ENCODE assay signal across 19 cellular contexts in genomic region chr22:37631448-37632173, GRCh38. TPM values are rescaled to one million over a fixed set of nuclear protein-coding genes. Genes with fewer than 3 reads are reported as not detected.
DNase-seq lines count a peak whose midpoint lies in the region; ATAC-seq and TF ChIP-seq lines count a peak whose summit lies in the region.
"Had no signal": no experiment of that assay in that cellular context is flagged by ENCODE, and none has a peak within 500 bp of the region (broad histone marks: within the 10 kb centered on the region; RNA-seq: fewer than 3 reads in every experiment).

No MANE protein-coding gene starts in this region.

- DNase-seq in activated CD8-positive, alpha-beta memory T cell treated with anti-CD3 and anti-CD28 coated beads, Interleukin-2, amount 10 ng/mL, durations not matched to agents 7 days and 5 days, result peak; percentile 80
- no peak for DNase-seq in activated CD8-positive, alpha-beta memory T cell treated with anti-CD3 and anti-CD28 coated beads, Interleukin-2, amount 50 U/mL, for 4 hours
- DNase-seq in T-cell (peak in 5 of 34 experiments; percentile 18 to 55 (median 35)), endothelial cell (ENCODE audit: low spot score) (no peak), DMS 273 treated with DMSO at 0.1 percent for 48 hours (lab: John Stamatoyannopoulos, UW) (no peak), inferior parietal cortex (ENCODE audit: extremely low spot score) (no peak)
- DNase-seq in stimulated activated effector memory CD8-positive, alpha-beta T cell treated with anti-CD3 and anti-CD28 coated beads, Interleukin-12 subunit alpha, Interleukin-12 subunit beta, amount 100 ng/mL, for 72 hours (ENCODE audit: low spot score in 2 of 2), result peak in 1 of 2 donors; percentile 72
- DNase-seq: activated CD4-positive, CD25-positive, alpha-beta regulatory T cell treated with anti-CD3 and anti-CD28 coated beads, Interleukin-2, amount 50 U/mL, for 72 hours; aorta; DND-41; HFFc6; KBM-7; NCI-H1694 treated with DMSO at 0.1 percent for 48 hours; NK-92 treated with Interleukin-12 subunit alpha and Interleukin-12 subunit beta, amount 100 ng/mL, for 24 hours; SK-N-SH had no signal

- POLR2A ChIA-PET in T-cell (lab: Charles Lee), result interaction anchor here in 1 of 2 donors (0.6 kb wide), 1 partner anchor 296 kb away, joined by 3 read pairs; no protein-coding TSS in a partner anchor

- H3K27me3 Mint-ChIP-seq in activated CD8-positive, alpha-beta memory T cell treated with anti-CD3 and anti-CD28 coated beads, Interleukin-2, amount 10 ng/mL, durations not matched to agents 7 days and 5 days, result no peaks in the 10 kb centered on the region
- H3K27me3 Mint-ChIP-seq in T-cell (no peaks in the 10 kb centered on the region), endothelial cell (ENCODE audit: unreplicated experiment) (peaks cover 5% of the 10 kb centered on the region)

- peak overlapping the region; percentile 72 for H3K4me3 Mint-ChIP-seq in activated CD8-positive, alpha-beta memory T cell treated with anti-CD3 and anti-CD28 coated beads, Interleukin-2, amount 10 ng/mL, durations not matched to agents 7 days and 5 days
- H3K4me3 Mint-ChIP-seq in T-cell, result peak overlapping the region in 2 of 3 donors; percentile 37 to 41
- peak overlapping the region; percentile 25 for H3K4me3 Mint-ChIP-seq in endothelial cell (ENCODE audit: unreplicated experiment)
- peak overlapping the region; percentile 80 for H3K4me3 Mint-ChIP-seq in stimulated activated effector memory CD8-positive, alpha-beta T cell treated with anti-CD3 and anti-CD28 coated beads, Interleukin-12 subunit alpha, Interleukin-12 subunit beta, amount 100 ng/mL, for 72 hours
- H3K4me3 Mint-ChIP-seq: HFFc6 had no signal

- peaks cover 2% of the 10 kb centered on the region for H3K36me3 Mint-ChIP-seq in activated CD8-positive, alpha-beta memory T cell treated with anti-CD3 and anti-CD28 coated beads, Interleukin-2, amount 10 ng/mL, durations not matched to agents 7 days and 5 days
- H3K36me3 Mint-ChIP-seq in T-cell, result no peaks in the 10 kb centered on the region
- peaks cover 3% of the 10 kb centered on the region for H3K36me3 Mint-ChIP-seq in endothelial cell (ENCODE audit: low read depth, unreplicated experiment)
- peaks cover 55% of the 10 kb centered on the region for H3K36me3 Mint-ChIP-seq in stimulated activated effector memory CD8-positive, alpha-beta T cell treated with anti-CD3 and anti-CD28 coated beads, Interleukin-12 subunit alpha, Interleukin-12 subunit beta, amount 100 ng/mL, for 72 hours

- no peaks in the 10 kb centered on the region for H3K9me3 Mint-ChIP-seq in activated CD8-positive, alpha-beta memory T cell treated with anti-CD3 and anti-CD28 coated beads, Interleukin-2, amount 10 ng/mL, durations not matched to agents 7 days and 5 days (ENCODE audit: low read depth)
- H3K9me3 Mint-ChIP-seq in T-cell (no peaks in the 10 kb centered on the region), endothelial cell (ENCODE audit: unreplicated experiment) (no peaks in the 10 kb centered on the region)
- no peaks in the 10 kb centered on the region for H3K9me3 Mint-ChIP-seq in stimulated activated effector memory CD8-positive, alpha-beta T cell treated with anti-CD3 and anti-CD28 coated beads, Interleukin-12 subunit alpha, Interleukin-12 subunit beta, amount 100 ng/mL, for 72 hours
- H3K9me3 Mint-ChIP-seq: HFFc6 had no signal

- peak overlapping the region; percentile 91 for H3K27ac Mint-ChIP-seq in activated CD8-positive, alpha-beta memory T cell treated with anti-CD3 and anti-CD28 coated beads, Interleukin-2, amount 10 ng/mL, durations not matched to agents 7 days and 5 days
- H3K27ac Mint-ChIP-seq in T-cell (peak overlapping the region; percentile 76 to 93), endothelial cell (ENCODE audit: unreplicated experiment) (no peak overlapping the region)
- H3K27ac Mint-ChIP-seq in stimulated activated effector memory CD8-positive, alpha-beta T cell treated with anti-CD3 and anti-CD28 coated beads, Interleukin-12 subunit alpha, Interleukin-12 subunit beta, amount 100 ng/mL, for 72 hours, result peak overlapping the region; percentile 98
- H3K27ac Mint-ChIP-seq: HFFc6 had no signal

- peaks cover 73% of the 10 kb centered on the region for H3K4me1 Mint-ChIP-seq in activated CD8-positive, alpha-beta memory T cell treated with anti-CD3 and anti-CD28 coated beads, Interleukin-2, amount 10 ng/mL, durations not matched to agents 7 days and 5 days
- peaks cover 66 to 80% (median 67%) of the 10 kb centered on the region in 3 donors for H3K4me1 Mint-ChIP-seq in T-cell
- H3K4me1 Mint-ChIP-seq in endothelial cell (ENCODE audit: unreplicated experiment), result peaks cover 23% of the 10 kb centered on the region
- H3K4me1 Mint-ChIP-seq in stimulated activated effector memory CD8-positive, alpha-beta T cell treated with anti-CD3 and anti-CD28 coated beads, Interleukin-12 subunit alpha, Interleukin-12 subunit beta, amount 100 ng/mL, for 72 hours, result peaks cover 79% of the 10 kb centered on the region

- TF ChIP-seq CTCF in endothelial cell (IDR thresholded peaks at IDR 0.05; ENCODE audit: unreplicated experiment), result no peak

- ATAC-seq in activated CD8-positive, alpha-beta memory T cell treated with anti-CD3 and anti-CD28 coated beads, Interleukin-2, amount 10 ng/mL, durations not matched to agents 7 days and 5 days, result no peak
- ATAC-seq in T-cell (replicated peaks in 1 of 4) (no peak), SK-N-SH treated with all-trans-retinoic acid at 6 μM for 48 hours (no peak)
- peak; percentile 1 for ATAC-seq in stimulated activated effector memory CD8-positive, alpha-beta T cell treated with anti-CD3 and anti-CD28 coated beads, Interleukin-12 subunit alpha, Interleukin-12 subunit beta, amount 100 ng/mL, for 72 hours

- CTCF ChIA-PET in activated CD8-positive, alpha-beta memory T cell treated with anti-CD3 and anti-CD28 coated beads, Interleukin-2, amount 10 ng/mL, durations not matched to agents 7 days and 5 days (lab: Charles Lee), result interaction anchor here (5.8 to 34.1 kb wide), 4 partner anchors 9 to 39 kb away, joined by 102 to 1064 read pairs (median 227); partner anchors contain the start of genes GGA1, LGALS1, NOL12 and PDXP
- CTCF ChIA-PET in T-cell (lab: Charles Lee), result interaction anchor here (0.6 to 2.0 kb wide), 6 partner anchors 10 to 46 kb away, joined by 3 to 9 read pairs (median 5); partner anchors contain the start of gene GGA1 (in 1 of the 2)

TF ChIP-seq in SK-N-SH treated with all-trans-retinoic acid at 6 μM for 48 hours, 23 proteins besides CTCF, POLR2A, EP300 and RAD21 (continues in another document):
- TF ChIP-seq BACH2 (CRISPR knock-in tag; IDR thresholded peaks at IDR 0.05; ENCODE audit: borderline replicate concordance) (no peak), ISL1 (CRISPR knock-in tag; IDR thresholded peaks at IDR 0.05) (no peak), TOX (CRISPR knock-in tag; IDR thresholded peaks at IDR 0.05; ENCODE audit: borderline replicate concordance) (no peak), RARB (CRISPR knock-in tag; IDR thresholded peaks at IDR 0.05) (no peak), CREB5 (CRISPR knock-in tag; IDR thresholded peaks at IDR 0.05; ENCODE audit: low read depth) (no peak), GLIS3 (CRISPR knock-in tag; IDR thresholded peaks at IDR 0.05) (no peak)

RNA-seq across cellular contexts. Expression of gene SH3BP1, which starts 7.9 kb away (rescaled TPM):
- 100 to 1,000 TPM; 231 to 275 TPM for total RNA-seq in activated CD8-positive, alpha-beta memory T cell treated with anti-CD3 and anti-CD28 coated beads, Interleukin-2, amount 10 ng/mL, durations not matched to agents 7 days and 5 days
- total RNA-seq in T-cell, result 100 to 1,000 TPM in 1 of 5 donors, 10 to 100 TPM in 4; 91.3 to 111 (median 93.6) TPM
- total RNA-seq in endothelial cell (ENCODE audit: unreplicated experiment), result 11.6 TPM

RNA-seq across cellular contexts. Expression of gene GGA1, which starts 23.0 kb away (rescaled TPM):
- total RNA-seq in activated CD8-positive, alpha-beta memory T cell treated with anti-CD3 and anti-CD28 coated beads, Interleukin-2, amount 10 ng/mL, durations not matched to agents 7 days and 5 days, result 10 to 100 TPM; 76.9 to 85.9 TPM
- total RNA-seq in T-cell (100 to 1,000 TPM in 2 of 5 donors, 10 to 100 TPM in 3; 83.8 to 105 (median 97.7) TPM), endothelial cell (ENCODE audit: unreplicated experiment) (63.6 TPM)

RNA-seq across cellular contexts. Expression of gene PDXP, which starts 26.9 kb away (rescaled TPM):
- total RNA-seq in activated CD8-positive, alpha-beta memory T cell treated with anti-CD3 and anti-CD28 coated beads, Interleukin-2, amount 10 ng/mL, durations not matched to agents 7 days and 5 days, result 10 to 100 TPM; 25.9 to 32.6 TPM
- total RNA-seq in T-cell, result 10 to 100 TPM in 3 of 5 donors, 1 to 10 TPM in 2; 3.1 to 11.3 (median 10.7) TPM
- 13.4 TPM for total RNA-seq in endothelial cell (ENCODE audit: unreplicated experiment)

RNA-seq across cellular contexts. Expression of gene LGALS1, which starts 43.8 kb away (rescaled TPM):
- 1,000 to 10,000 TPM; 1,392 to 1,515 TPM for total RNA-seq in activated CD8-positive, alpha-beta memory T cell treated with anti-CD3 and anti-CD28 coated beads, Interleukin-2, amount 10 ng/mL, durations not matched to agents 7 days and 5 days
- total RNA-seq in T-cell, result 100 to 1,000 TPM in 2 of 5 donors, 10 to 100 TPM in 3; 39.5 to 206 (median 99.2) TPM
- 18.6 TPM for total RNA-seq in endothelial cell (ENCODE audit: unreplicated experiment)

RNA-seq across cellular contexts. Expression of gene LGALS2, which starts 51.7 kb away (rescaled TPM):
- not detected for total RNA-seq in activated CD8-positive, alpha-beta memory T cell treated with anti-CD3 and anti-CD28 coated beads, Interleukin-2, amount 10 ng/mL, durations not matched to agents 7 days and 5 days
- total RNA-seq in T-cell, result 1 to 10 TPM in 1 of 5 donors, under 1 TPM in 1, not detected in 3; 0.63 to 1.4 TPM
- total RNA-seq in endothelial cell (ENCODE audit: unreplicated experiment), result not detected
- total RNA-seq: endothelial cell of umbilical vein, HFFc6, renal cortical epithelial cell, temporal lobe had no signal

Comparison
In these comparisons a context has a peak if more than half of its experiments do, and no peak if none do; other contexts are left out.
1. H3K4me3 Mint-ChIP-seq: peak in every context shown above with its lines; median percentile 80 in stimulated activated effector memory CD8-positive, alpha-beta T cell treated with anti-CD3 and anti-CD28 coated beads, Interleukin-12 subunit alpha, Interleukin-12 subunit beta, amount 100 ng/mL, for 72 hours; 72 in activated CD8-positive, alpha-beta memory T cell treated with anti-CD3 and anti-CD28 coated beads, Interleukin-2, amount 10 ng/mL, durations not matched to agents 7 days and 5 days; 39 in T-cell; 25 in endothelial cell.